ENCODE assay signal across 8 cellular contexts in the genomic region with DNA sequence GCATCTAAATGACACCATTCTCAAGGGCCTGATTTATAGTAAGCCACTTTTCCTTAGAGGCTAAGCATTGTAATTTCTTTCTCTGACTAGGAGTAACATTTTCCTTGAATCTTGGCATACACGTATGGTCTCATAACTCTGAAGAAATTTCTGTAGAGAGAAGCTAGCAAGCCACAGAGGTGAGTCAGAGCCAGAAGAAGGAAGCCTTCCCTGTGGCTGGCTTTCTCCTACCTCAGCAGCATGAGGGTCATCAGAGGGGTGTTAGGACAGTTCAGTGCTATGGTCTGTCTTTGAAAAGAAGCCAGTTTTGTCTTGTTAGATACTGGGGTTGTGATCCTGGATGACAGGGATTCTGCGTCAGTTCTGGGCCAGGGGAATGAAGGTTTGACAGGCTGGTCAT. TPM values are rescaled to one million over a fixed set of nuclear protein-coding genes. Genes with fewer than 3 reads are reported as not detected.
A peak's percentile ranks its signal among the peaks of the same experiment; 100 is the strongest.
DNase-seq lines count a peak whose midpoint lies in the region; TF ChIP-seq lines count a peak whose summit lies in the region.

No MANE protein-coding gene starts in this region.

- H3K9ac ChIP-seq in colonic mucosa (ENCODE audit: low read depth in 2 of 2, low read length in 2 of 2), result no peak overlapping the region

- H3K36me3 ChIP-seq in OCI-LY7 (ENCODE audit: insufficient read depth, low read length), result no peaks in the 10 kb centered on the region
- H3K36me3 ChIP-seq in colonic mucosa, result no peaks in the 10 kb centered on the region
- no peaks in the 10 kb centered on the region for H3K36me3 ChIP-seq in osteoblast (ENCODE audit: insufficient read depth, low read length)
- H3K36me3 ChIP-seq in BE2C, result no peaks in the 10 kb centered on the region
- no peaks in the 10 kb centered on the region for H3K36me3 ChIP-seq in testis (ENCODE audit: low read depth, missing control alignments)

- peak overlapping the region; percentile 37 for H3K4me3 Mint-ChIP-seq in Calu3 (ENCODE audit: low read depth, unreplicated experiment)

- CTCF ChIA-PET in Calu3 (lab: Charles Lee), result no interaction called here
- CTCF ChIA-PET in OCI-LY7 (lab: Charles Lee; ENCODE audit: unreplicated experiment), result no interaction called here

- intact Hi-C loops in Calu3 (cut with micrococcal nuclease; ENCODE audit: unreplicated experiment), result loop anchor here (5.0 kb wide), 2 partner anchors 36 to 39 kb away; partner anchors contain the start of gene INIP
- intact Hi-C loops in OCI-LY7 (cut with micrococcal nuclease; ENCODE audit: unreplicated experiment), result loop anchor here (10.0 kb wide), 2 partner anchors 859 to 1269 kb away; partner anchors contain the start of genes ECPAS and UGCG
- intact Hi-C loops in colonic mucosa (cut with DNase I), result no loop called here
- intact Hi-C loops in testis (cut with DNase I; ENCODE audit: low total_unique reads), result no loop called here

- WGBS in testis, 2 donors, result 61 to 66% methylated on average over 2 of the region's 2 CpGs

- TF ChIP-seq POLR2A in testis (IDR thresholded peaks at IDR 0.05), result no peak

- no peak overlapping the region for H2AFZ ChIP-seq in OCI-LY7 (ENCODE audit: low read length)
- no peak overlapping the region for H2AFZ ChIP-seq in osteoblast (ENCODE audit: low read length)

- H3K4me3 ChIP-seq in OCI-LY7 (ENCODE audit: low read depth, low read length, poor library complexity, severe bottlenecking) (no peak overlapping the region), colonic mucosa (no peak overlapping the region), osteoblast (ENCODE audit: insufficient read depth, low read length) (no peak overlapping the region), BE2C (ENCODE audit: low read depth, low read length) (no peak overlapping the region), testis (no peak overlapping the region)

- H3K4me2 ChIP-seq in OCI-LY7 (ENCODE audit: low read length), result no peak overlapping the region
- H3K4me2 ChIP-seq in osteoblast (ENCODE audit: insufficient read depth, low read length), result peak overlapping the region; percentile 28

- H3K36me3 Mint-ChIP-seq in Calu3 (ENCODE audit: insufficient read depth, unreplicated experiment), result peaks cover 10% of the 10 kb centered on the region

- H3K27ac Mint-ChIP-seq in Calu3 (ENCODE audit: unreplicated experiment), result peak overlapping the region; percentile 17

- BruUV-seq in Calu3 (replicated peaks; lab: Mats Ljungman, UMichigan), result no TSS peak
- TSS peak; percentile 35 for BruUV-seq in OCI-LY7 (replicated peaks; lab: Mats Ljungman, UMichigan)

- H3K27me3 ChIP-seq in colonic mucosa (no peaks in the 10 kb centered on the region), osteoblast (ENCODE audit: insufficient read depth, low read length) (no peaks in the 10 kb centered on the region), BE2C (no peaks in the 10 kb centered on the region), testis (no peaks in the 10 kb centered on the region)

- TF ChIP-seq CTCF in Calu3 (IDR thresholded peaks at IDR 0.05; ENCODE audit: unreplicated experiment), result no peak
- TF ChIP-seq CTCF in OCI-LY7 (conservative IDR thresholded peaks at IDR 0.05; ENCODE audit: low read length), result no peak
- no peak for TF ChIP-seq CTCF in colonic mucosa (IDR thresholded peaks at IDR 0.05)
- no peak for TF ChIP-seq CTCF in osteoblast (IDR thresholded peaks at IDR 0.05; ENCODE audit: extremely low read depth, low read depth, low read length)
- TF ChIP-seq CTCF in BE2C (IDR thresholded peaks at IDR 0.05; ENCODE audit: low read depth, low read length), result no peak
- no peak for TF ChIP-seq CTCF in testis (IDR thresholded peaks at IDR 0.05)

- DNase-seq in Calu3, result peak; percentile 32
- no peak for DNase-seq in OCI-LY7 (ENCODE audit: low spot score)
- DNase-seq in colonic mucosa, result no peak
- peak; percentile 96 for DNase-seq in osteoblast (ENCODE audit: insufficient read length, low spot score, missing footprints)
- no peak for DNase-seq in BE2C
- no peak for DNase-seq in testis
- DNase-seq in NCI-H1105 (lab: John Stamatoyannopoulos, UW), result no peak
- DNase-seq in NCI-H1930 (lab: John Stamatoyannopoulos, UW), result no peak

- H3K9me2 ChIP-seq in OCI-LY7 (ENCODE audit: insufficient read depth, low read length), result no peaks in the 10 kb centered on the region

- H3K27me3 Mint-ChIP-seq in Calu3 (ENCODE audit: unreplicated experiment), result no peaks in the 10 kb centered on the region

- H3K27ac ChIP-seq in OCI-LY7 (ENCODE audit: low read depth, low read length, poor library complexity, severe bottlenecking) (no peak overlapping the region), colonic mucosa (peak overlapping the region; percentile 5), osteoblast (ENCODE audit: low read depth, low read length) (peak overlapping the region; percentile 56), testis (no peak overlapping the region)

- no peaks in the 10 kb centered on the region for H3K9me3 ChIP-seq in OCI-LY7 (ENCODE audit: low read length)
- no peaks in the 10 kb centered on the region for H3K9me3 ChIP-seq in colonic mucosa
- no peaks in the 10 kb centered on the region for H3K9me3 ChIP-seq in osteoblast (ENCODE audit: low read depth, low read length)
- H3K9me3 ChIP-seq in BE2C, result no peaks in the 10 kb centered on the region
- H3K9me3 ChIP-seq in testis, result no peaks in the 10 kb centered on the region

- H3K79me2 ChIP-seq in OCI-LY7 (ENCODE audit: insufficient read depth, low read depth, low read length), result peaks cover 8% of the 10 kb centered on the region; the same call in 1 of the 2 replicates
- H3K79me2 ChIP-seq in osteoblast (ENCODE audit: insufficient read depth, low read length), result peaks cover 57% of the 10 kb centered on the region

- peaks cover 35% of the 10 kb centered on the region for H3K4me1 ChIP-seq in OCI-LY7 (ENCODE audit: insufficient read depth, low read length, poor library complexity, severe bottlenecking)
- H3K4me1 ChIP-seq in colonic mucosa, result peaks cover 28% of the 10 kb centered on the region
- peaks cover 62% of the 10 kb centered on the region for H3K4me1 ChIP-seq in osteoblast (ENCODE audit: insufficient read depth, low read length)
- H3K4me1 ChIP-seq in BE2C, result no peaks in the 10 kb centered on the region
- H3K4me1 ChIP-seq in testis, result peaks cover 42% of the 10 kb centered on the region

- no peaks in the 10 kb centered on the region; the same call in 1 of the 2 replicates for H4K20me1 ChIP-seq in OCI-LY7 (ENCODE audit: insufficient read depth, low read length)
- H4K20me1 ChIP-seq in osteoblast (ENCODE audit: insufficient read depth, low read length), result peaks cover 20% of the 10 kb centered on the region

- no peaks in the 10 kb centered on the region for H3K9me3 Mint-ChIP-seq in Calu3 (ENCODE audit: low read depth, unreplicated experiment)

- POLR2A ChIA-PET in OCI-LY7 (lab: Charles Lee), result interaction anchor here (0.6 kb wide), 1 partner anchor 235 kb away, joined by 6 read pairs; no protein-coding TSS in a partner anchor

- peaks cover 46% of the 10 kb centered on the region for H3K4me1 Mint-ChIP-seq in Calu3 (ENCODE audit: low read depth, unreplicated experiment)

RNA-seq across cellular contexts. Expression of gene SNX30, which starts 3.2 kb away (rescaled TPM):
- total RNA-seq in Calu3 (2022) (7.9 and 8.7 TPM in 2 replicates), OCI-LY7 (2022) (13.5 and 17.1 TPM in 2 replicates), colonic mucosa (10 to 100 TPM; 17.1 to 30.3 TPM), osteoblast (38.7 and 41.5 TPM in 2 replicates), testis (10 to 100 TPM; 34.1 to 34.2 TPM)
- total RNA-seq in OCI-LY7 (2014; rRNA removed; shearing (Covaris generic)), result 14.2 and 19.8 TPM in 2 replicates
- polyA plus RNA-seq in BE2C (2012; ENCODE audit: insufficient read depth, insufficient read length, low read depth), result 1.7 TPM
- 26.3 TPM for polyA plus RNA-seq in testis (ENCODE audit: insufficient read depth, low read depth, low replicate concordance)

RNA-seq across cellular contexts. Expression of gene INIP, which starts 35.8 kb away (rescaled TPM):
- total RNA-seq in Calu3 (2022), result 18.7 and 23.2 TPM in 2 replicates
- 23.2 and 27.0 TPM in 2 replicates for total RNA-seq in OCI-LY7 (2014; rRNA removed; shearing (Covaris generic))
- total RNA-seq in OCI-LY7 (2022), result 34.4 and 34.5 TPM in 2 replicates
- total RNA-seq in colonic mucosa, result 10 to 100 TPM; 26.1 to 36.1 TPM
- 15.6 and 16.8 TPM in 2 replicates for total RNA-seq in osteoblast
- polyA plus RNA-seq in BE2C (2012; ENCODE audit: insufficient read depth, insufficient read length, low read depth), result 10.8 TPM
- total RNA-seq in testis, result 10 to 100 TPM; 18.5 to 21.7 TPM
- polyA plus RNA-seq in testis (ENCODE audit: insufficient read depth, low read depth, low replicate concordance), result 16.1 TPM

Comparison
In these comparisons a context has a peak if more than half of its experiments do, and no peak if none do; other contexts are left out.
1. DNase-seq: peak in Calu3 (single experiment) and osteoblast (single experiment); none in OCI-LY7 (single experiment), colonic mucosa (single experiment), BE2C (single experiment), testis (single experiment), NCI-H1105 (single experiment) and NCI-H1930 (0 of 2).
2. H3K27ac ChIP-seq: peak in colonic mucosa (single experiment) and osteoblast (single experiment); none in OCI-LY7 (single experiment) and testis (0 of 2).
3. intact Hi-C loops: an anchor here in Calu3 (5.0 kb wide) and OCI-LY7 (10.0 kb wide); none called in colonic mucosa and testis.